1 cellular context compared by ENCODE assay signal in the genomic region with DNA sequence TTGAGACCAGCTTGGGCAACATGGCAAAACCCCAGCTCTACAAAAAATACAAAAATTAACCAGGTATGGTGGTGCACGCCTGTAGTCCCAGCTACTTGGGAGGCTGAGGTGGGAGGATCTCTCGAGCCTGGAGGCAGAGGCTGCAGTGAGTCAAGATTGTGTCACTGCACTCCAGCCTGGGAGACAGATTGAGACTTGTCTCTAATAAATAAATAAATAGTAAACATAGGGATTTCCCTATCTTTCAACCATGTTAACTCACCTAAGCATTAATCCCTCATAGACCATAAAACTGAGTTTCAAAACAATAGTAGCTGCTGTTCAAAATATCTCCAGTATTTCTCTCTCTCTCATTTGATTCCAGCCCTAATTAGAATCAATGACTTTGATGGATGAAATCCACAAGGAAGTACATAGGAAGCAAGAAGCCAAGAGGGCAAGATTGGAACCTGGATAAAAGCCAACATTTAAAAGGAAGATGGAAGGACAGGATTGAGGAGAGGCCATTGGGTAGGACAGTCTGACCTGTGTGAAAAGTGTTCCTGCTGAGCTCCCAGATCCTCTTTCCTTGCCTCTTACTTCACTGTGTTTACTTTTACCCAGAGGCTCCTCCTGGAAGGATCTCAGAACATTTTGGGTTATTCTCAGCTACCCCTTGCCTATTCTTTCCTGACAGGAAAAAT.
TF ChIP-seq lines count a peak whose summit lies in the region.

No MANE protein-coding gene starts in this region.

TF ChIP-seq in H1, 55 proteins besides CTCF, POLR2A, EP300 and RAD21 (continued from another document):
- TF ChIP-seq TAF7 (optimal IDR thresholded peaks at IDR 0.05; ENCODE audit: borderline replicate concordance, low read depth, low read length) (no peak), BACH1 (IDR thresholded peaks at IDR 0.05; ENCODE audit: low read length) (no peak), ZNF274 (IDR thresholded peaks at IDR 0.05; ENCODE audit: borderline replicate concordance, extremely low read depth, low read length) (no peak), FOSL1 (IDR thresholded peaks at IDR 0.05; ENCODE audit: insufficient read depth, low read depth, low read length) (no peak), BRCA1 (IDR thresholded peaks at IDR 0.05; ENCODE audit: low read depth, low read length) (no peak)
- TF ChIP-seq, protein P1, sequence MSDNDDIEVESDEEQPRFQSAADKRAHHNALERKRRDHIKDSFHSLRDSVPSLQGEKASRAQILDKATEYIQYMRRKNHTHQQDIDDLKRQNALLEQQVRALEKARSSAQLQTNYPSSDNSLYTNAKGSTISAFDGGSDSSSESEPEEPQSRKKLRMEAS (IDR thresholded peaks at IDR 0.05): no peak
- TF ChIP-seq, protein P2, sequence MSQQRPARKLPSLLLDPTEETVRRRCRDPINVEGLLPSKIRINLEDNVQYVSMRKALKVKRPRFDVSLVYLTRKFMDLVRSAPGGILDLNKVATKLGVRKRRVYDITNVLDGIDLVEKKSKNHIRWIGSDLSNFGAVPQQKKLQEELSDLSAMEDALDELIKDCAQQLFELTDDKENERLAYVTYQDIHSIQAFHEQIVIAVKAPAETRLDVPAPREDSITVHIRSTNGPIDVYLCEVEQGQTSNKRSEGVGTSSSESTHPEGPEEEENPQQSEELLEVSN (IDR thresholded peaks at IDR 0.05): no peak
